ENCODE assay signal across 8 cellular contexts in genomic region chr1:67832737-67833594, GRCh38. TPM values are rescaled to one million over a fixed set of nuclear protein-coding genes. Genes with fewer than 3 reads are reported as not detected.
DNase-seq lines count a peak whose midpoint lies in the region; ATAC-seq, FAIRE-seq and TF ChIP-seq lines count a peak whose summit lies in the region.

TSS of gene GNG12 (minus strand) at chr1:67833467. CDS start at chr1:67707686, 125,781 bp downstream.

- peaks cover 45% of the 10 kb centered on the region for H3K4me1 ChIP-seq in ACC112 (ENCODE audit: control insufficient read depth, insufficient read depth, low read length, unreplicated experiment)
- H3K4me1 ChIP-seq in HUES64 (ENCODE audit: insufficient read depth, low read length), result peaks cover 23% of the 10 kb centered on the region
- H3K4me1 ChIP-seq in esophagus squamous epithelium, result peaks cover 4 to 80% (median 35%) of the 10 kb centered on the region in 3 donors
- H3K4me1 ChIP-seq in thoracic aorta (ENCODE audit: control insufficient read depth in 1 of 2, low read depth in 2 of 2), result peaks cover 25 to 57% of the 10 kb centered on the region in 2 donors

- H3K36me3 ChIP-seq in ACC112 (ENCODE audit: insufficient read depth, low read length) (peaks cover 7% of the 10 kb centered on the region), HUES64 (ENCODE audit: insufficient read depth, low read length) (no peaks in the 10 kb centered on the region), esophagus squamous epithelium (no peaks in the 10 kb centered on the region), thoracic aorta (no peaks in the 10 kb centered on the region)

- TF ChIP-seq POLR2A in GM12892 (IDR thresholded peaks at IDR 0.05; ENCODE audit: low read depth, low read length) (no peak), esophagus squamous epithelium (IDR thresholded peaks at IDR 0.05) (peak in 2 of 4 donors; percentile 68 to 73), erythroblast (IDR thresholded peaks at IDR 0.05; ENCODE audit: low read length) (no peak)

- CTCF ChIA-PET in activated CD8-positive, alpha-beta T cell treated with anti-CD3 and anti-CD28 coated beads for 36 hours (lab: Charles Lee), result interaction anchor here (1.4 kb wide), 1 partner anchor 10 kb away, joined by 4 read pairs; no protein-coding TSS in a partner anchor

- peak within 1 kb of the TSS; percentile 61 for H3K4me3 Mint-ChIP-seq in activated CD8-positive, alpha-beta T cell treated with anti-CD3 and anti-CD28 coated beads for 36 hours
- H3K4me3 Mint-ChIP-seq in mesothelial cell of epicardium, result peak within 1 kb of the TSS; percentile 92

- no peaks in the 10 kb centered on the region for H3K27me3 ChIP-seq in ACC112 (ENCODE audit: insufficient read depth, low read length)
- H3K27me3 ChIP-seq in HUES64 (ENCODE audit: insufficient read depth, low read length), result peaks cover 42% of the 10 kb centered on the region
- peaks cover 0 to 15% (median 0%) of the 10 kb centered on the region in 4 donors for H3K27me3 ChIP-seq in esophagus squamous epithelium
- no peaks in the 10 kb centered on the region for H3K27me3 ChIP-seq in thoracic aorta (replicated peaks; ENCODE audit: insufficient read depth)

- DNase-seq in GM12892 (ENCODE audit: insufficient read length) (peak; percentile 23), esophagus squamous epithelium (lab: John Stamatoyannopoulos, UW) (no peak), mesothelial cell of epicardium (ENCODE audit: low spot score in 2 of 2, unreplicated experiment in 2 of 2) (peak; percentile 52 to 74), thoracic aorta (ENCODE audit: low spot score) (no peak), erythroblast (lab: John Stamatoyannopoulos, UW) (no peak)
- peak; percentile 31 for DNase-seq in activated CD8-positive, alpha-beta T cell treated with anti-CD3 and anti-CD28 coated beads for 36 hours

- no peaks in the 10 kb centered on the region for H3K9me3 ChIP-seq in HUES64 (ENCODE audit: insufficient read depth, low read depth, low read length)
- no peaks in the 10 kb centered on the region for H3K9me3 ChIP-seq in esophagus squamous epithelium
- H3K9me3 ChIP-seq in thoracic aorta, result no peaks in the 10 kb centered on the region

- peaks cover 49% of the 10 kb centered on the region for H3K79me2 ChIP-seq in ACC112 (ENCODE audit: control insufficient read depth, insufficient read depth, low read length, unreplicated experiment)

- H3K9me3 Mint-ChIP-seq in activated CD8-positive, alpha-beta T cell treated with anti-CD3 and anti-CD28 coated beads for 36 hours, result no peaks in the 10 kb centered on the region
- no peaks in the 10 kb centered on the region for H3K9me3 Mint-ChIP-seq in mesothelial cell of epicardium

- H3K27ac ChIP-seq in ACC112 (ENCODE audit: low read depth, low read length), result peak within 1 kb of the TSS; percentile 90
- H3K27ac ChIP-seq in HUES64 (ENCODE audit: low read depth, low read length), result peak within 1 kb of the TSS; percentile 32; the same call in 1 of the 2 replicates
- H3K27ac ChIP-seq in esophagus squamous epithelium, result peak within 1 kb of the TSS; percentile 92 to 97 (median 96)
- H3K27ac ChIP-seq in thoracic aorta, result peak within 1 kb of the TSS; percentile 96 to 98

- FAIRE-seq in GM12892 (lab: Jason Lieb, UNC), result no peak

- POLR2A ChIA-PET in activated CD8-positive, alpha-beta T cell treated with anti-CD3 and anti-CD28 coated beads for 36 hours (lab: Charles Lee), result no interaction called here

- H3K4me3 ChIP-seq in ACC112 (ENCODE audit: low read depth, low read length), result peak within 1 kb of the TSS; percentile 86
- H3K4me3 ChIP-seq in HUES64 (ENCODE audit: low read length), result peak within 1 kb of the TSS; percentile 80
- H3K4me3 ChIP-seq in esophagus squamous epithelium, result peak within 1 kb of the TSS; percentile 77 to 97 (median 82)
- H3K4me3 ChIP-seq in thoracic aorta, result peak within 1 kb of the TSS; percentile 80

- intact Hi-C loops in activated CD8-positive, alpha-beta T cell treated with anti-CD3 and anti-CD28 coated beads for 36 hours (cut with micrococcal nuclease), result no loop called here
- intact Hi-C loops in esophagus squamous epithelium (cut with DNase I), result loop anchor here (10.0 kb wide), 2 partner anchors 58 to 148 kb away; partner anchors contain the start of gene GADD45A

- H2AFZ ChIP-seq in ACC112 (ENCODE audit: low read length, unreplicated experiment), result peak within 1 kb of the TSS; percentile 59

- no peak for TF ChIP-seq CTCF in activated CD8-positive, alpha-beta T cell treated with anti-CD3 and anti-CD28 coated beads for 36 hours (IDR thresholded peaks at IDR 0.05)
- TF ChIP-seq CTCF in esophagus squamous epithelium (IDR thresholded peaks at IDR 0.05) (peak in 1 of 6 experiments; percentile 6), mesothelial cell of epicardium (IDR thresholded peaks at IDR 0.05; ENCODE audit: unreplicated experiment) (no peak), thoracic aorta (IDR thresholded peaks at IDR 0.05) (no peak)

- H3K27ac Mint-ChIP-seq in activated CD8-positive, alpha-beta T cell treated with anti-CD3 and anti-CD28 coated beads for 36 hours, result no peak within 1 kb of the TSS
- H3K27ac Mint-ChIP-seq in mesothelial cell of epicardium, result peak within 1 kb of the TSS; percentile 96

- WGBS in HUES64, result under 1% methylated on average over 93 of the region's 93 CpGs
- 1 to 7% methylated on average over 18 to 29 of the region's 93 CpGs for WGBS in esophagus squamous epithelium, 2 donors

- no peaks in the 10 kb centered on the region for H3K36me3 Mint-ChIP-seq in activated CD8-positive, alpha-beta T cell treated with anti-CD3 and anti-CD28 coated beads for 36 hours (ENCODE audit: low read depth)
- peaks cover 5% of the 10 kb centered on the region for H3K36me3 Mint-ChIP-seq in mesothelial cell of epicardium

- peak; percentile 73 for ATAC-seq in activated CD8-positive, alpha-beta T cell treated with anti-CD3 and anti-CD28 coated beads for 36 hours
- ATAC-seq in thoracic aorta (ENCODE audit: insufficient number of reproducible peaks, low FRiP score, low read depth), result peak; percentile 69

- peaks cover 54% of the 10 kb centered on the region for H3K27me3 Mint-ChIP-seq in activated CD8-positive, alpha-beta T cell treated with anti-CD3 and anti-CD28 coated beads for 36 hours
- H3K27me3 Mint-ChIP-seq in mesothelial cell of epicardium (ENCODE audit: low read depth), result no peaks in the 10 kb centered on the region

- peak within 1 kb of the TSS; percentile 69 for H3K9ac ChIP-seq in HUES64 (ENCODE audit: low read depth, low read length)

- peaks cover 20% of the 10 kb centered on the region for H3K4me1 Mint-ChIP-seq in activated CD8-positive, alpha-beta T cell treated with anti-CD3 and anti-CD28 coated beads for 36 hours (ENCODE audit: low read depth)
- H3K4me1 Mint-ChIP-seq in mesothelial cell of epicardium, result peaks cover 56% of the 10 kb centered on the region

RNA-seq across cellular contexts. Expression of gene GNG12, which starts in this region (rescaled TPM):
- polyA plus RNA-seq in GM12892 (2012; ENCODE audit: missing spikeins), result 0.32 TPM
- 18.1 TPM for polyA plus RNA-seq in HUES64 (2013, experiment 1 of 2)
- polyA plus RNA-seq in HUES64 (2013, experiment 2 of 2), result 24.3 TPM
- not detected for total RNA-seq in activated CD8-positive, alpha-beta T cell treated with anti-CD3 and anti-CD28 coated beads for 36 hours
- total RNA-seq in esophagus squamous epithelium (100 to 1,000 TPM in 1 of 4 donors, 10 to 100 TPM in 3; 65.4 to 104 (median 89.9) TPM), mesothelial cell of epicardium (40.5 to 43.0 TPM (median 40.5 TPM) in 3 replicates), thoracic aorta (100 to 1,000 TPM; 116 to 137 TPM)

Comparison
In these comparisons a context has a peak if more than half of its experiments do, and no peak if none do; other contexts are left out.
1. RNA of gene GNG12 (total RNA-seq): 116 to 137 TPM in thoracic aorta, 65.4 to 104 TPM in esophagus squamous epithelium and 40.5 to 43.0 TPM in mesothelial cell of epicardium; not detected in activated CD8-positive, alpha-beta T cell treated with anti-CD3 and anti-CD28 coated beads for 36 hours; every median in the first group is over 10 times any median in the second.
2. Peak in DNase-seq and ATAC-seq in activated CD8-positive, alpha-beta T cell treated with anti-CD3 and anti-CD28 coated beads for 36 hours; RNA of the gene not detected or under 1 TPM.
3. H3K27ac ChIP-seq: peak in every context shown above with its lines; median percentile 97 in thoracic aorta; 96 in esophagus squamous epithelium; 90 in ACC112; 32 in HUES64.
4. DNase-seq: peak in GM12892 (single experiment) and mesothelial cell of epicardium (2 of 2); none in esophagus squamous epithelium (single experiment), thoracic aorta (single experiment) and erythroblast (0 of 2).
5. Peak in every context shown above with its lines, with median percentiles within 50 percentile points of each other: H3K4me3 ChIP-seq.